Comparison of ENCODE assay signal across 9 cellular contexts in genomic region chr14:103123634-103124500, GRCh38. TPM values are rescaled to one million over a fixed set of nuclear protein-coding genes. Genes with fewer than 3 reads are reported as not detected.
DNase-seq lines count a peak whose midpoint lies in the region; ATAC-seq and TF ChIP-seq lines count a peak whose summit lies in the region.
"Had no signal": no experiment of that assay in that cellular context is flagged by ENCODE, and none has a peak within 500 bp of the region (broad histone marks: within the 10 kb centered on the region; RNA-seq: fewer than 3 reads in every experiment).

No MANE protein-coding gene starts in this region.

- H4K8ac ChIP-seq in neuronal stem cell (ENCODE audit: low read depth, low read length) = peak overlapping the region; percentile 24

- peaks cover 8% of the 10 kb centered on the region for H3K36me3 ChIP-seq in MG63
- H3K36me3 ChIP-seq in esophagus squamous epithelium = no peaks in the 10 kb centered on the region
- no peaks in the 10 kb centered on the region for H3K36me3 ChIP-seq in neuronal stem cell (replicated peaks in 1 of 2; ENCODE audit: control insufficient read depth in 2 of 2, insufficient read depth in 2 of 2, low read length in 2 of 2)
- H3K36me3 ChIP-seq in Caco-2 (ENCODE audit: control insufficient read depth, insufficient read depth, low read length) = no peaks in the 10 kb centered on the region

- H2BK12ac ChIP-seq in neuronal stem cell (ENCODE audit: low read length) = peak overlapping the region; percentile 80

- no peak overlapping the region for H3K4me3 Mint-ChIP-seq in Caco-2 (ENCODE audit: unreplicated experiment)
- H3K4me3 Mint-ChIP-seq in activated CD4-positive, alpha-beta memory T cell treated with anti-CD3 and anti-CD28 coated beads, Interleukin-2, amount 10 ng/mL, durations not matched to agents 7 days and 5 days = no peak overlapping the region

- H3K18ac ChIP-seq in neuronal stem cell (ENCODE audit: low read length) = peak overlapping the region; percentile 94

- no peak overlapping the region for H2AFZ ChIP-seq in neuronal stem cell (ENCODE audit: low read length)

- intact Hi-C loops in esophagus squamous epithelium (cut with DNase I) = no loop called here
- intact Hi-C loops in Caco-2 (cut with micrococcal nuclease; ENCODE audit: unreplicated experiment) = no loop called here

- H2BK5ac ChIP-seq in neuronal stem cell (ENCODE audit: low read length) = no peak overlapping the region

- H3K9me3 ChIP-seq in MG63 (no peaks in the 10 kb centered on the region), esophagus squamous epithelium (no peaks in the 10 kb centered on the region), neuronal stem cell (replicated peaks in 1 of 2; ENCODE audit: control insufficient read depth in 2 of 2, insufficient read depth in 1 of 2, low read depth in 1 of 2, low read length in 2 of 2) (peaks cover 0 to 4% of the 10 kb centered on the region in 2 donors), Caco-2 (no peaks in the 10 kb centered on the region)

- H4K91ac ChIP-seq in neuronal stem cell (ENCODE audit: low read depth, low read length, poor library complexity) = peak overlapping the region; percentile 74

- peak overlapping the region; percentile 94 for H3K4ac ChIP-seq in neuronal stem cell (ENCODE audit: low read length)

- no peak for ATAC-seq in GM21447 (IDR thresholded peaks at IDR 0.05; ENCODE audit: unreplicated experiment)

- WGBS in esophagus squamous epithelium, 2 donors = 74% methylated on average over 6 of the region's 48 CpGs; no CpG with 5 or more reads in 1 of the 2 donors
- WGBS in neuronal stem cell (ENCODE audit: extremely low coverage in 2 of 2, insufficient read length in 2 of 2, insufficient replicate concordance in 1 of 2), 2 donors = no CpG with 5 or more reads among the region's 48 CpGs

- TF ChIP-seq CTCF in esophagus squamous epithelium (IDR thresholded peaks at IDR 0.05) (peak in 4 of 6 experiments; percentile 14 to 35 (median 22)), Caco-2 (IDR thresholded peaks at IDR 0.05; ENCODE audit: insufficient read depth in 1 of 2, low read depth in 1 of 2, low read length in 1 of 2, severe bottlenecking in 1 of 2, unreplicated experiment in 1 of 2) (no peak)

- H3K4me3 ChIP-seq in MG63 (peak overlapping the region; percentile 64), esophagus squamous epithelium (peak overlapping the region; percentile 57 to 85 (median 62)), neuronal stem cell (ENCODE audit: low read length in 2 of 2) (peak overlapping the region in 1 of 2 donors; percentile 77), Caco-2 (ENCODE audit: low read depth, low read length) (no peak overlapping the region)

- H3K4me1 ChIP-seq in esophagus squamous epithelium (peaks cover 73 to 93% (median 83%) of the 10 kb centered on the region in 3 donors), neuronal stem cell (ENCODE audit: control insufficient read depth in 2 of 2, insufficient read depth in 1 of 2, low read depth in 1 of 2, low read length in 2 of 2) (peaks cover 17 to 29% of the 10 kb centered on the region in 2 donors), Caco-2 (peaks cover 7% of the 10 kb centered on the region)

- CTCF ChIA-PET in Caco-2 (lab: Charles Lee) = interaction anchor here (1.3 kb wide), 1 partner anchor 19 kb away, joined by 3 read pairs; no protein-coding TSS in a partner anchor
- CTCF ChIA-PET in activated CD4-positive, alpha-beta memory T cell treated with anti-CD3 and anti-CD28 coated beads, Interleukin-2, amount 10 ng/mL, durations not matched to agents 7 days and 5 days (lab: Charles Lee) = no interaction called here

- H3K9me3 Mint-ChIP-seq in Caco-2 (ENCODE audit: unreplicated experiment) = no peaks in the 10 kb centered on the region
- H3K9me3 Mint-ChIP-seq in activated CD4-positive, alpha-beta memory T cell treated with anti-CD3 and anti-CD28 coated beads, Interleukin-2, amount 10 ng/mL, durations not matched to agents 7 days and 5 days = no peaks in the 10 kb centered on the region

- no peak overlapping the region for H3K27ac Mint-ChIP-seq in Caco-2 (ENCODE audit: unreplicated experiment)
- H3K27ac Mint-ChIP-seq in activated CD4-positive, alpha-beta memory T cell treated with anti-CD3 and anti-CD28 coated beads, Interleukin-2, amount 10 ng/mL, durations not matched to agents 7 days and 5 days = no peak overlapping the region

- H3K4me1 Mint-ChIP-seq in Caco-2 (ENCODE audit: low read depth, unreplicated experiment) = peaks cover 6% of the 10 kb centered on the region
- H3K4me1 Mint-ChIP-seq in activated CD4-positive, alpha-beta memory T cell treated with anti-CD3 and anti-CD28 coated beads, Interleukin-2, amount 10 ng/mL, durations not matched to agents 7 days and 5 days = peaks cover 2% of the 10 kb centered on the region

- peak overlapping the region; percentile 71 for H3K4me2 ChIP-seq in neuronal stem cell (ENCODE audit: insufficient read depth, low read length, poor library complexity, severe bottlenecking)

- no peak overlapping the region for H2BK120ac ChIP-seq in neuronal stem cell (ENCODE audit: low read depth, low read length)

- H3K79me1 ChIP-seq in neuronal stem cell (ENCODE audit: low read depth, low read length) = peaks cover 5% of the 10 kb centered on the region

- no TSS peak for BruUV-seq in Caco-2 (replicated peaks; lab: Mats Ljungman, UMichigan)

- H3K27me3 ChIP-seq in MG63 = no peaks in the 10 kb centered on the region
- peaks cover 0 to 32% (median 0%) of the 10 kb centered on the region in 4 donors for H3K27me3 ChIP-seq in esophagus squamous epithelium
- peaks cover 0 to 59% (median 41%) of the 10 kb centered on the region in 3 experiments for H3K27me3 ChIP-seq in neuronal stem cell (ENCODE audit: control insufficient read depth in 3 of 3, insufficient read depth in 3 of 3, low read depth in 1 of 3, low read length in 3 of 3)
- H3K27me3 ChIP-seq in Caco-2 (replicated peaks; ENCODE audit: control insufficient read depth, insufficient read depth, low read length) = no peaks in the 10 kb centered on the region

- no peaks in the 10 kb centered on the region for H3K36me3 Mint-ChIP-seq in Caco-2 (ENCODE audit: insufficient read depth, unreplicated experiment)
- H3K36me3 Mint-ChIP-seq in activated CD4-positive, alpha-beta memory T cell treated with anti-CD3 and anti-CD28 coated beads, Interleukin-2, amount 10 ng/mL, durations not matched to agents 7 days and 5 days (ENCODE audit: low read depth) = no peaks in the 10 kb centered on the region

- H3K23ac ChIP-seq in neuronal stem cell (ENCODE audit: low read depth, low read length, poor library complexity) = peak overlapping the region; percentile 67

- TF ChIP-seq POLR2A in esophagus squamous epithelium (IDR thresholded peaks at IDR 0.05) = no peak

- in situ Hi-C loops in Caki2 (cut with HindIII; ENCODE audit: low pct_unique_long_range_greater_than_20kb, low sequenced_read_pairs) = no loop called here

- H3K27ac ChIP-seq in esophagus squamous epithelium = peak overlapping the region; percentile 84 to 96 (median 92)
- H3K27ac ChIP-seq in neuronal stem cell (replicated peaks; ENCODE audit: low read length) = no peak overlapping the region

- H2BK15ac ChIP-seq in neuronal stem cell (ENCODE audit: low read length) = peak overlapping the region; percentile 53

- peak overlapping the region; percentile 65 for H3K9ac ChIP-seq in neuronal stem cell (ENCODE audit: low read depth, low read length, poor library complexity)

- POLR2A ChIA-PET in Caco-2 (lab: Charles Lee) = no interaction called here
- POLR2A ChIA-PET in activated CD4-positive, alpha-beta memory T cell treated with anti-CD3 and anti-CD28 coated beads, Interleukin-2, amount 10 ng/mL, durations not matched to agents 7 days and 5 days (lab: Charles Lee) = no interaction called here

- peak overlapping the region; percentile 73 for H2AK5ac ChIP-seq in neuronal stem cell (ENCODE audit: low read depth, low read length)

- DNase-seq in Caki2 (ENCODE audit: low read depth) = peak; percentile 52
- DNase-seq in MG63 = peak; percentile 55
- DNase-seq in esophagus squamous epithelium (lab: John Stamatoyannopoulos, UW) = no peak
- no peak for DNase-seq in neuronal stem cell (ENCODE audit: low spot score)
- no peak for DNase-seq in NAMALWA (ENCODE audit: low spot score)
- DNase-seq in Caco-2 = no peak
- no peak for DNase-seq in activated CD4-positive, alpha-beta memory T cell treated with anti-CD3 and anti-CD28 coated beads, Interleukin-2, amount 10 ng/mL, durations not matched to agents 7 days and 5 days

- no peaks in the 10 kb centered on the region for H3K27me3 Mint-ChIP-seq in Caco-2 (ENCODE audit: insufficient read depth, unreplicated experiment)
- H3K27me3 Mint-ChIP-seq in activated CD4-positive, alpha-beta memory T cell treated with anti-CD3 and anti-CD28 coated beads, Interleukin-2, amount 10 ng/mL, durations not matched to agents 7 days and 5 days = peaks cover 26% of the 10 kb centered on the region

- H3K14ac ChIP-seq in neuronal stem cell (ENCODE audit: low read length) = peak overlapping the region; percentile 78

RNA-seq across cellular contexts. Expression of gene TNFAIP2, which starts 0.6 kb away (rescaled TPM):
- total RNA-seq in Caki2 (2014; rRNA removed; shearing (Covaris generic); ENCODE audit: low replicate concordance) = 124 and 157 TPM in 2 replicates
- total RNA-seq in MG63 (2014; rRNA removed; shearing (Covaris generic); ENCODE audit: low replicate concordance) = 86.5 and 90.4 TPM in 2 replicates
- total RNA-seq in esophagus squamous epithelium = 100 to 1,000 TPM in 3 of 4 donors, 10 to 100 TPM in 1; 36.6 to 163 (median 130) TPM
- polyA plus RNA-seq in neuronal stem cell (2013, experiment 1 of 2) = 26.4 TPM
- 24.5 TPM for polyA plus RNA-seq in neuronal stem cell (2013, experiment 2 of 2)
- total RNA-seq in Caco-2 (2022) = 7.9 and 8.1 TPM in 2 replicates
- total RNA-seq in activated CD4-positive, alpha-beta memory T cell treated with anti-CD3 and anti-CD28 coated beads, Interleukin-2, amount 10 ng/mL, durations not matched to agents 7 days and 5 days = under 1 TPM; 0.20 to 0.50 TPM

RNA-seq across cellular contexts. Expression of gene EXOC3L4, which starts 29.3 kb away (rescaled TPM):
- total RNA-seq in Caki2 (2014; rRNA removed; shearing (Covaris generic); ENCODE audit: low replicate concordance) = 0.98 TPM in 1 of 2 replicates, not detected in the other
- total RNA-seq in MG63 (2014; rRNA removed; shearing (Covaris generic); ENCODE audit: low replicate concordance) = 0.17 TPM in 1 of 2 replicates, not detected in the other
- total RNA-seq in esophagus squamous epithelium = under 1 TPM in 1 of 4 donors, not detected in 3; 1.00 TPM
- polyA plus RNA-seq in neuronal stem cell (2013, experiment 1 of 2) = not detected
- polyA plus RNA-seq in neuronal stem cell (2013, experiment 2 of 2) = not detected
- total RNA-seq in Caco-2 (2022) = 6.3 and 6.7 TPM in 2 replicates
- total RNA-seq in activated CD4-positive, alpha-beta memory T cell treated with anti-CD3 and anti-CD28 coated beads, Interleukin-2, amount 10 ng/mL, durations not matched to agents 7 days and 5 days = not detected

RNA-seq across cellular contexts. Expression of gene LBHD2, which starts 39.9 kb away (rescaled TPM):
- total RNA-seq in Caki2 (2014; rRNA removed; shearing (Covaris generic); ENCODE audit: low replicate concordance) = 7.5 TPM in 1 of 2 replicates, not detected in the other
- total RNA-seq in MG63 (2014; rRNA removed; shearing (Covaris generic); ENCODE audit: low replicate concordance) = not detected in 2 replicates
- total RNA-seq in esophagus squamous epithelium (1 to 10 TPM in 1 of 4 donors, not detected in 3; 1.1 TPM), Caco-2 (2022) (not detected in 2 replicates)
- polyA plus RNA-seq in neuronal stem cell (2013, experiment 1 of 2) = not detected
- polyA plus RNA-seq in neuronal stem cell (2013, experiment 2 of 2) = not detected
- total RNA-seq in activated CD4-positive, alpha-beta memory T cell treated with anti-CD3 and anti-CD28 coated beads, Interleukin-2, amount 10 ng/mL, durations not matched to agents 7 days and 5 days = not detected
- total RNA-seq: NCI-H460 had no signal

Comparison
In these comparisons a context has a peak if more than half of its experiments do, and no peak if none do; other contexts are left out.
1. DNase-seq: peak in Caki2 (single experiment) and MG63 (single experiment); none in esophagus squamous epithelium (single experiment), neuronal stem cell (single experiment), NAMALWA (single experiment), Caco-2 (0 of 2) and activated CD4-positive, alpha-beta memory T cell treated with anti-CD3 and anti-CD28 coated beads, Interleukin-2, amount 10 ng/mL, durations not matched to agents 7 days and 5 days (single experiment).
2. CTCF ChIP-seq: peak in esophagus squamous epithelium (4 of 6); none in Caco-2 (0 of 2).